ENCODE assay signal across 17 cellular contexts in genomic region chr12:62523619-62524018, GRCh38. TPM values are rescaled to one million over a fixed set of nuclear protein-coding genes. Genes with fewer than 3 reads are reported as not detected.
DNase-seq lines count a peak whose midpoint lies in the region; ATAC-seq and TF ChIP-seq lines count a peak whose summit lies in the region.
"Had no signal": no experiment of that assay in that cellular context is flagged by ENCODE, and none has a peak within 500 bp of the region (broad histone marks: within the 10 kb centered on the region; RNA-seq: fewer than 3 reads in every experiment).

No MANE protein-coding gene starts in this region.

- ATAC-seq in T-helper 17 cell (no peak), left lobe of liver (peak; percentile 75), HG03432 (IDR thresholded peaks at IDR 0.05; ENCODE audit: unreplicated experiment) (no peak), PC-3 (no peak)
- ATAC-seq: Panc1, Right ventricle myocardium inferior had no signal

- H3K79me2 ChIP-seq in PC-3 (ENCODE audit: low read length), result no peaks in the 10 kb centered on the region

- H3K4me1 ChIP-seq in breast epithelium, result no peaks in the 10 kb centered on the region
- H3K4me1 ChIP-seq in PC-3 (ENCODE audit: insufficient read depth, low read length), result no peaks in the 10 kb centered on the region

- intact Hi-C loops in MCF 10A (cut with micrococcal nuclease), result no loop called here
- intact Hi-C loops in breast epithelium (cut with DNase I; ENCODE audit: low total_unique reads), result no loop called here
- intact Hi-C loops in PC-3 (cut with micrococcal nuclease), result loop anchor here (5.0 kb wide), 1 partner anchor 269 kb away; no protein-coding TSS in a partner anchor
- intact Hi-C loops in activated CD4-positive, alpha-beta memory T cell treated with anti-CD3 and anti-CD28 coated beads for 36 hours (cut with micrococcal nuclease), result loop anchor here (1.0 to 5.0 kb wide), 4 partner anchors 56 to 271 kb away; partner anchors contain the start of genes MON2 and USP15

- DNase-seq in MCF 10A (ENCODE audit: unreplicated experiment) (no peak), breast epithelium (ENCODE audit: low spot score in 2 of 2) (no peak), T-helper 17 cell (no peak), left lobe of liver (ENCODE audit: low spot score) (no peak), renal cortical epithelial cell (ENCODE audit: low read depth) (peak; percentile 34), PC-3 (no peak)
- no peak for DNase-seq in activated CD4-positive, alpha-beta memory T cell treated with anti-CD3 and anti-CD28 coated beads for 36 hours
- DNase-seq: NCI-H1436 treated with DMSO at 0.1 percent for 48 hours, NCI-H2081 had no signal

- H3K36me3 Mint-ChIP-seq in MCF 10A (ENCODE audit: insufficient read depth, unreplicated experiment) (peaks cover 23% of the 10 kb centered on the region), T-helper 17 cell (ENCODE audit: low read depth) (no peaks in the 10 kb centered on the region)
- peaks cover 7% of the 10 kb centered on the region for H3K36me3 Mint-ChIP-seq in activated CD4-positive, alpha-beta memory T cell treated with anti-CD3 and anti-CD28 coated beads for 36 hours

- CTCF ChIA-PET in MCF 10A (lab: Yijun Ruan, JAX), result interaction anchor here (0.6 kb wide), 1 partner anchor 193 kb away, joined by 7 read pairs; no protein-coding TSS in a partner anchor
- CTCF ChIA-PET in PC-3 (lab: Charles Lee), result interaction anchor here (0.6 kb wide), 1 partner anchor 88 kb away, joined by 3 read pairs; no protein-coding TSS in a partner anchor
- CTCF ChIA-PET in activated CD4-positive, alpha-beta memory T cell treated with anti-CD3 and anti-CD28 coated beads for 36 hours (lab: Charles Lee), result interaction anchor here (1.1 to 1.5 kb wide), 5 partner anchors 56 to 273 kb away, joined by 3 to 10 read pairs (median 4); no protein-coding TSS in a partner anchor

- H3K36me3 ChIP-seq in breast epithelium (peaks cover 6% of the 10 kb centered on the region), PC-3 (ENCODE audit: low read depth, low read length) (no peaks in the 10 kb centered on the region; the same call in 1 of the 2 replicates)

- no peak overlapping the region for H3K9ac ChIP-seq in PC-3 (ENCODE audit: low read length)

- H3K27me3 Mint-ChIP-seq in MCF 10A (ENCODE audit: insufficient read depth, unreplicated experiment), result no peaks in the 10 kb centered on the region
- H3K27me3 Mint-ChIP-seq in T-helper 17 cell, result no peaks in the 10 kb centered on the region
- H3K27me3 Mint-ChIP-seq in activated CD4-positive, alpha-beta memory T cell treated with anti-CD3 and anti-CD28 coated beads for 36 hours, result no peaks in the 10 kb centered on the region
- H3K27me3 Mint-ChIP-seq: B cell; CD4-positive, CD25-positive, alpha-beta regulatory T cell had no signal

- H3K27me3 ChIP-seq in breast epithelium (no peaks in the 10 kb centered on the region), PC-3 (ENCODE audit: low read length) (no peaks in the 10 kb centered on the region)

- no peak overlapping the region for H3K27ac ChIP-seq in breast epithelium
- H3K27ac ChIP-seq in PC-3 (ENCODE audit: low read length), result no peak overlapping the region
- H3K27ac ChIP-seq: HL-60, SK-N-MC had no signal

- TF ChIP-seq CTCF in MCF 10A (IDR thresholded peaks at IDR 0.05; ENCODE audit: unreplicated experiment), result no peak
- no peak for TF ChIP-seq CTCF in breast epithelium (IDR thresholded peaks at IDR 0.05)
- TF ChIP-seq CTCF in PC-3 (conservative IDR thresholded peaks at IDR 0.05; ENCODE audit: low read depth, low read length), result no peak

- H3K9me2 ChIP-seq in PC-3 (replicated peaks; ENCODE audit: low read length), result no peaks in the 10 kb centered on the region

- H2AFZ ChIP-seq in PC-3 (ENCODE audit: low read length), result no peak overlapping the region

- H3K27ac Mint-ChIP-seq in MCF 10A (ENCODE audit: low read depth, unreplicated experiment) (peak overlapping the region; percentile 32), T-helper 17 cell (peak overlapping the region; percentile 74)
- H3K27ac Mint-ChIP-seq in activated CD4-positive, alpha-beta memory T cell treated with anti-CD3 and anti-CD28 coated beads for 36 hours, result no peak overlapping the region
- H3K27ac Mint-ChIP-seq: B cell had no signal

- H3K4me1 Mint-ChIP-seq in MCF 10A (ENCODE audit: insufficient read depth, unreplicated experiment) (no peaks in the 10 kb centered on the region), T-helper 17 cell (peaks cover 20% of the 10 kb centered on the region)
- peaks cover 31% of the 10 kb centered on the region for H3K4me1 Mint-ChIP-seq in activated CD4-positive, alpha-beta memory T cell treated with anti-CD3 and anti-CD28 coated beads for 36 hours (ENCODE audit: low read depth)
- H3K4me1 Mint-ChIP-seq: B cell had no signal

- TF ChIP-seq POLR2A in breast epithelium (IDR thresholded peaks at IDR 0.05), result no peak

- H4K20me1 ChIP-seq in PC-3 (ENCODE audit: low read length), result no peaks in the 10 kb centered on the region

- POLR2A ChIA-PET in MCF 10A (lab: Yijun Ruan, JAX) (no interaction called here), PC-3 (lab: Charles Lee; ENCODE audit: unreplicated experiment) (interaction anchor here (0.6 kb wide), 1 partner anchor 57 kb away, joined by 4 read pairs; the partner anchor contains the start of gene MON2)
- POLR2A ChIA-PET in activated CD4-positive, alpha-beta memory T cell treated with anti-CD3 and anti-CD28 coated beads for 36 hours (lab: Charles Lee), result no interaction called here

- H3F3A ChIP-seq in PC-3 (ENCODE audit: low read length, unreplicated experiment), result no peaks in the 10 kb centered on the region

- no peaks in the 10 kb centered on the region for H3K9me3 Mint-ChIP-seq in MCF 10A (ENCODE audit: unreplicated experiment)
- H3K9me3 Mint-ChIP-seq in activated CD4-positive, alpha-beta memory T cell treated with anti-CD3 and anti-CD28 coated beads for 36 hours, result no peaks in the 10 kb centered on the region
- H3K9me3 Mint-ChIP-seq: CD4-positive, CD25-positive, alpha-beta regulatory T cell had no signal

- BruUV-seq in MCF 10A (replicated peaks; lab: Mats Ljungman, UMichigan) (no TSS peak), PC-3 (replicated peaks; lab: Mats Ljungman, UMichigan) (no TSS peak)

- no peak overlapping the region for H3K4me2 ChIP-seq in PC-3 (ENCODE audit: low read length)

- H3K9me3 ChIP-seq in breast epithelium (no peaks in the 10 kb centered on the region), T-helper 17 cell (ENCODE audit: control insufficient read depth, low read length, poor library complexity, severe bottlenecking) (no peaks in the 10 kb centered on the region), PC-3 (ENCODE audit: low read length) (no peaks in the 10 kb centered on the region)
- H3K9me3 ChIP-seq: HAP-1 had no signal

- no peak overlapping the region for H3K4me3 ChIP-seq in breast epithelium
- H3K4me3 ChIP-seq in PC-3 (ENCODE audit: low read length), result no peak overlapping the region
- H3K4me3 ChIP-seq: HAP-1, SK-N-MC had no signal

- H3K4me3 Mint-ChIP-seq in MCF 10A (ENCODE audit: unreplicated experiment) (no peak overlapping the region), T-helper 17 cell (no peak overlapping the region)
- no peak overlapping the region for H3K4me3 Mint-ChIP-seq in activated CD4-positive, alpha-beta memory T cell treated with anti-CD3 and anti-CD28 coated beads for 36 hours
- H3K4me3 Mint-ChIP-seq: B cell; CD4-positive, CD25-positive, alpha-beta regulatory T cell had no signal

RNA-seq across cellular contexts. Expression of gene MON2, which starts 57.0 kb away (rescaled TPM):
- total RNA-seq in MCF 10A (2022) (49.5 and 57.4 TPM in 2 replicates), breast epithelium (100 to 1,000 TPM in 2 of 3 donors, 10 to 100 TPM in 1; 85.0 to 162 (median 123) TPM), T-helper 17 cell (10 to 100 TPM; 62.2 to 71.0 TPM), left lobe of liver (38.9 TPM), renal cortical epithelial cell (15.6 and 54.0 TPM in 2 replicates), PC-3 (2014; rRNA removed) (19.1 and 32.0 TPM in 2 replicates)
- total RNA-seq in activated CD4-positive, alpha-beta memory T cell treated with anti-CD3 and anti-CD28 coated beads for 36 hours, result 10 to 100 TPM; 29.2 to 35.1 TPM

Comparison
In these comparisons a context has a peak if more than half of its experiments do, and no peak if none do; other contexts are left out.
1. intact Hi-C loops: an anchor here in PC-3 (5.0 kb wide) and activated CD4-positive, alpha-beta memory T cell treated with anti-CD3 and anti-CD28 coated beads for 36 hours (1.0 to 5.0 kb wide); none called in MCF 10A and breast epithelium.